ENCODE assay signal across 38 cellular contexts in the genomic region with DNA sequence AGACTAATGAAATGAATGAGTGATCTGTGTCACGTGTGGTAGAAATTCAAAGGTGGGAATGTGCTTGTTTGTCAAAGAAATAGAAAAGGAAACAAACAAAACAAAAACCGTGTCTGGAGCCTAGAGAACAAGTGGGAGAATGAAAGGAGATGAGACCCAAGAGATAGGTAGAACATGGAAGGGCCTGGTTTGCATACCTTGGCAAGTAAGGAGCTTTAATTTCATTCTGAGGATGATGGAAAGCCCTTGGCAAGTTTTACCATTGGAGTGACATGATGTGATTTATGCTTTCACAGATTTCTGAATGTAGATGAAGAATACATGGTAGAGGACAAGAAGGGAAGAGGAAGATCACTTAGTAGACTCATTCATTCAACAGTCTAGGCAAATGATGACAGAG. TPM values are rescaled to one million over a fixed set of nuclear protein-coding genes. Genes with fewer than 3 reads are reported as not detected.
DNase-seq lines count a peak whose midpoint lies in the region; ATAC-seq, FAIRE-seq and TF ChIP-seq lines count a peak whose summit lies in the region.
"Had no signal": no experiment of that assay in that cellular context is flagged by ENCODE, and none has a peak within 500 bp of the region (broad histone marks: within the 10 kb centered on the region; RNA-seq: fewer than 3 reads in every experiment).

No MANE protein-coding gene starts in this region.

- H3K36me3 ChIP-seq in OCI-LY7 (ENCODE audit: insufficient read depth, low read length) (no peaks in the 10 kb centered on the region), K562 (ENCODE audit: control insufficient read depth, insufficient read depth, low read length) (no peaks in the 10 kb centered on the region), bronchial epithelial cell (ENCODE audit: control insufficient read depth, insufficient read depth, low read length) (no peaks in the 10 kb centered on the region), esophagus muscularis mucosa (no peaks in the 10 kb centered on the region), vagina (no peaks in the 10 kb centered on the region), upper lobe of right lung (no peaks in the 10 kb centered on the region)
- H3K36me3 ChIP-seq: BE2C; BLaER1; BLaER1 treated with 17β-estradiol and CSF1 and Interleukin-3, amounts not matched to agents 10 nM and 100 nM had no signal

- H3K27ac Mint-ChIP-seq in activated T-helper 2 cell treated with anti-CD3 and anti-CD28 coated beads, Interferon-gamma antibody, Interleukin-2, Interleukin-4, amounts not matched to agents 10 μg/mL and 5 μg/mL and 100 μg/mL, durations not matched to agents 14 hours and 24 hours and 36 hours: no peak overlapping the region
- H3K27ac Mint-ChIP-seq: B cell; CD14-positive monocyte; CD4-positive, alpha-beta memory T cell; CD4-positive, alpha-beta T cell; CD4-positive, CD25-positive, alpha-beta regulatory T cell; CD8-positive, alpha-beta memory T cell; CD8-positive, alpha-beta T cell had no signal

- H3K9me3 ChIP-seq in OCI-LY7 (ENCODE audit: low read length) (no peaks in the 10 kb centered on the region), K562 (replicated peaks; ENCODE audit: control insufficient read depth, insufficient read depth, low read depth, low read length) (no peaks in the 10 kb centered on the region), esophagus muscularis mucosa (no peaks in the 10 kb centered on the region), vagina (no peaks in the 10 kb centered on the region), upper lobe of right lung (no peaks in the 10 kb centered on the region)
- H3K9me3 ChIP-seq: A549; BE2C; BLaER1; BLaER1 treated with 17β-estradiol and CSF1 and Interleukin-3, amounts not matched to agents 10 nM and 100 nM; Caco-2 had no signal

- H3K27me3 Mint-ChIP-seq in activated T-helper 2 cell treated with anti-CD3 and anti-CD28 coated beads, Interferon-gamma antibody, Interleukin-2, Interleukin-4, amounts not matched to agents 10 μg/mL and 5 μg/mL and 100 μg/mL, durations not matched to agents 14 hours and 24 hours and 36 hours (ENCODE audit: low read depth): no peaks in the 10 kb centered on the region
- H3K27me3 Mint-ChIP-seq: B cell; CD4-positive, alpha-beta memory T cell; CD8-positive, alpha-beta memory T cell had no signal

- no peak overlapping the region for H3K4me3 ChIP-seq in OCI-LY7 (ENCODE audit: low read depth, low read length, poor library complexity, severe bottlenecking)
- H3K4me3 ChIP-seq in K562: no peak overlapping the region
- H3K4me3 ChIP-seq in bronchial epithelial cell (ENCODE audit: low read depth, low read length): no peak overlapping the region
- no peak overlapping the region for H3K4me3 ChIP-seq in esophagus muscularis mucosa
- H3K4me3 ChIP-seq in vagina: no peak overlapping the region
- no peak overlapping the region for H3K4me3 ChIP-seq in upper lobe of right lung
- H3K4me3 ChIP-seq: A549; BLaER1; BLaER1 treated with 17β-estradiol and CSF1 and Interleukin-3, amounts not matched to agents 10 nM and 100 nM had no signal

- no peaks in the 10 kb centered on the region for H3K9me3 Mint-ChIP-seq in activated T-helper 2 cell treated with anti-CD3 and anti-CD28 coated beads, Interferon-gamma antibody, Interleukin-2, Interleukin-4, amounts not matched to agents 10 μg/mL and 5 μg/mL and 100 μg/mL, durations not matched to agents 14 hours and 24 hours and 36 hours
- H3K9me3 Mint-ChIP-seq: CD14-positive monocyte; CD4-positive, alpha-beta memory T cell; CD4-positive, alpha-beta T cell; CD4-positive, CD25-positive, alpha-beta regulatory T cell; CD8-positive, alpha-beta memory T cell; CD8-positive, alpha-beta T cell had no signal

- TF ChIP-seq POLR2A in K562 (conservative IDR thresholded peaks at IDR 0.05): no peak
- no peak for TF ChIP-seq POLR2A in esophagus muscularis mucosa (IDR thresholded peaks at IDR 0.05; ENCODE audit: low read depth)
- no peak for TF ChIP-seq POLR2A in vagina (IDR thresholded peaks at IDR 0.05)

- POLR2A ChIA-PET in OCI-LY7 (lab: Charles Lee): no interaction called here
- POLR2A ChIA-PET in K562 (lab: Yijun Ruan, JAX): interaction anchor here (2.0 kb wide), 1 partner anchor 9 kb away, joined by 4 read pairs; no protein-coding TSS in a partner anchor

- no peak overlapping the region for H3K4me2 ChIP-seq in OCI-LY7 (ENCODE audit: low read length)
- H3K4me2 ChIP-seq in K562 (ENCODE audit: insufficient read depth, low read length): no peak overlapping the region
- H3K4me2 ChIP-seq: A549, BLaER1 had no signal

- TF ChIP-seq EP300 in K562 (IDR thresholded peaks at IDR 0.05; ENCODE audit: low read length) (no peak), esophagus muscularis mucosa (IDR thresholded peaks at IDR 0.05) (no peak)

- BruUV-seq in OCI-LY7 (replicated peaks; lab: Mats Ljungman, UMichigan) (no TSS peak), K562 (replicated peaks; lab: Mats Ljungman, UMichigan) (no TSS peak)

- no peaks in the 10 kb centered on the region for H3K36me3 Mint-ChIP-seq in activated T-helper 2 cell treated with anti-CD3 and anti-CD28 coated beads, Interferon-gamma antibody, Interleukin-2, Interleukin-4, amounts not matched to agents 10 μg/mL and 5 μg/mL and 100 μg/mL, durations not matched to agents 14 hours and 24 hours and 36 hours (ENCODE audit: low read depth)
- H3K36me3 Mint-ChIP-seq: CD14-positive monocyte; CD4-positive, CD25-positive, alpha-beta regulatory T cell; CD8-positive, alpha-beta T cell had no signal

- H3K4me3 Mint-ChIP-seq in activated T-helper 2 cell treated with anti-CD3 and anti-CD28 coated beads, Interferon-gamma antibody, Interleukin-2, Interleukin-4, amounts not matched to agents 10 μg/mL and 5 μg/mL and 100 μg/mL, durations not matched to agents 14 hours and 24 hours and 36 hours (ENCODE audit: low read depth): no peak overlapping the region
- H3K4me3 Mint-ChIP-seq: B cell; CD14-positive monocyte; CD4-positive, alpha-beta memory T cell; CD4-positive, alpha-beta T cell; CD4-positive, CD25-positive, alpha-beta regulatory T cell; CD8-positive, alpha-beta memory T cell; CD8-positive, alpha-beta T cell had no signal

- CTCF ChIA-PET in OCI-LY7 (lab: Charles Lee; ENCODE audit: unreplicated experiment) (no interaction called here), K562 (lab: Yijun Ruan, JAX; ENCODE audit: low intra/inter-chr PET ratio) (no interaction called here)

- peaks cover 15% of the 10 kb centered on the region for H3K4me1 Mint-ChIP-seq in activated T-helper 2 cell treated with anti-CD3 and anti-CD28 coated beads, Interferon-gamma antibody, Interleukin-2, Interleukin-4, amounts not matched to agents 10 μg/mL and 5 μg/mL and 100 μg/mL, durations not matched to agents 14 hours and 24 hours and 36 hours (ENCODE audit: low read depth)
- H3K4me1 Mint-ChIP-seq: B cell, CD14-positive monocyte had no signal

- H3K9me2 ChIP-seq in OCI-LY7 (ENCODE audit: insufficient read depth, low read length): 0 out of 2 replicates have a peak, but pooled peaks cover 5% of the 10 kb centered on the region

- FAIRE-seq in K562 (lab: Jason Lieb, UNC) (no peak), bronchial epithelial cell (lab: Jason Lieb, UNC) (peak; percentile 13)
- FAIRE-seq: A204.1, A549, D721Med had no signal

- ATAC-seq in K562: no peak
- ATAC-seq in upper lobe of right lung: no peak
- ATAC-seq: A549; CD8-positive, alpha-beta T cell had no signal

- no peak overlapping the region for H3K9ac ChIP-seq in K562 (ENCODE audit: insufficient read depth in 1 of 2, low read depth in 2 of 2, low read length in 2 of 2)
- H3K9ac ChIP-seq: BLaER1; BLaER1 treated with 17β-estradiol and CSF1 and Interleukin-3, amounts not matched to agents 10 nM and 100 nM had no signal

- 0% methylated on average over 2 of the region's 2 CpGs for WGBS in K562 (ENCODE audit: insufficient coverage, low coverage, missing lambda C conversion rate)
- WGBS in esophagus muscularis mucosa: 86% methylated on average over 2 of the region's 2 CpGs

- no peak for TF ChIP-seq CTCF in OCI-LY7 (conservative IDR thresholded peaks at IDR 0.05; ENCODE audit: low read length)
- TF ChIP-seq CTCF in K562 (IDR thresholded peaks at IDR 0.05 in 2 of 3, conservative IDR thresholded peaks at IDR 0.05 in 1 of 3; ENCODE audit: insufficient read depth in 2 of 3, low read depth in 1 of 3, low read length in 3 of 3): no peak
- TF ChIP-seq CTCF in bronchial epithelial cell (IDR thresholded peaks at IDR 0.05; ENCODE audit: insufficient read depth, low read length, severe bottlenecking): no peak
- TF ChIP-seq CTCF in esophagus muscularis mucosa (IDR thresholded peaks at IDR 0.05): no peak
- TF ChIP-seq CTCF in vagina (IDR thresholded peaks at IDR 0.05): no peak
- no peak for TF ChIP-seq CTCF in upper lobe of right lung (IDR thresholded peaks at IDR 0.05)

- in situ Hi-C loops in K562 (cut with MboI): no loop called here

- DNase-seq in OCI-LY7 (ENCODE audit: low spot score): no peak
- DNase-seq in K562 (ENCODE audit: extremely low read depth in 1 of 4, low spot score in 3 of 4): no peak
- DNase-seq in bronchial epithelial cell (ENCODE audit: low read depth): no peak
- DNase-seq in esophagus muscularis mucosa (ENCODE audit: extremely low spot score): peak; percentile 8
- DNase-seq in vagina (ENCODE audit: extremely low spot score in 2 of 2): no peak
- DNase-seq in upper lobe of right lung: no peak
- no peak for DNase-seq in cerebellar cortex (ENCODE audit: low spot score)
- no peak for DNase-seq in activated T-helper 2 cell treated with anti-CD3 and anti-CD28 coated beads, Interferon-gamma antibody, Interleukin-2, Interleukin-4, amounts not matched to agents 10 μg/mL and 5 μg/mL and 100 μg/mL, durations not matched to agents 14 hours and 24 hours and 36 hours (ENCODE audit: low spot score)
- DNase-seq: 8988T; ACHN; AML-193; BE2C; C1 segment of cervical spinal cord; Caco-2; Calu3; CD4-positive, alpha-beta memory T cell; CD4-positive, alpha-beta T cell; CD4-positive, CD25-positive, alpha-beta regulatory T cell; CD8-positive, alpha-beta memory T cell; CD8-positive, alpha-beta T cell; COR-L47; DMS 273 treated with DMSO at 0.1 percent for 48 hours; DMS153; DMS53; DMS79; DMS79 treated with DMSO at 0.1 percent for 48 hours; DND-41; EL had no signal

- no peaks in the 10 kb centered on the region for H4K20me1 ChIP-seq in OCI-LY7 (ENCODE audit: insufficient read depth, low read length)
- H4K20me1 ChIP-seq in K562 (replicated peaks; ENCODE audit: control insufficient read depth, insufficient read depth, low read length): no peaks in the 10 kb centered on the region
- H4K20me1 ChIP-seq: BLaER1; BLaER1 treated with 17β-estradiol and CSF1 and Interleukin-3, amounts not matched to agents 10 nM and 100 nM had no signal

- no peak for TF ChIP-seq RAD21 in K562 (CRISPR knock-in tag; conservative IDR thresholded peaks at IDR 0.05 in 1 of 2, IDR thresholded peaks at IDR 0.05 in 1 of 2)

- no peak overlapping the region for H3K27ac ChIP-seq in OCI-LY7 (ENCODE audit: low read depth, low read length, poor library complexity, severe bottlenecking)
- no peak overlapping the region for H3K27ac ChIP-seq in K562 (ENCODE audit: extremely low read depth, low read depth, low read length)
- H3K27ac ChIP-seq in esophagus muscularis mucosa (replicated peaks in 1 of 4): no peak overlapping the region
- H3K27ac ChIP-seq in vagina: no peak overlapping the region
- H3K27ac ChIP-seq in upper lobe of right lung: no peak overlapping the region
- H3K27ac ChIP-seq: 22Rv1; A549; BLaER1; BLaER1 treated with 17β-estradiol and CSF1 and Interleukin-3, amounts not matched to agents 10 nM and 100 nM; C4-2B had no signal

- peaks cover 5% of the 10 kb centered on the region for H3K4me1 ChIP-seq in OCI-LY7 (ENCODE audit: insufficient read depth, low read length, poor library complexity, severe bottlenecking)
- no peaks in the 10 kb centered on the region; a peak in 1 of 5 replicates for H3K4me1 ChIP-seq in K562 (replicated peaks in 1 of 2; ENCODE audit: control insufficient read depth in 2 of 2, insufficient read depth in 2 of 2, low read length in 2 of 2)
- peaks cover 0 to 8% (median 0%) of the 10 kb centered on the region in 4 donors for H3K4me1 ChIP-seq in esophagus muscularis mucosa
- H3K4me1 ChIP-seq in vagina: peaks cover 8% of the 10 kb centered on the region
- H3K4me1 ChIP-seq in upper lobe of right lung: peaks cover 7% of the 10 kb centered on the region
- H3K4me1 ChIP-seq: BE2C had no signal

- no peaks in the 10 kb centered on the region for H3K9me1 ChIP-seq in K562 (ENCODE audit: control insufficient read depth, insufficient read depth, low read length)

- H3K27me3 ChIP-seq in K562 (ENCODE audit: control insufficient read depth in 2 of 2, insufficient read depth in 2 of 2, low read length in 2 of 2) (peaks cover 0 to 1% of the 10 kb centered on the region in 2 experiments; a peak in 2 of 5 replicates), bronchial epithelial cell (ENCODE audit: control insufficient read depth, insufficient read depth, low read length) (no peaks in the 10 kb centered on the region), esophagus muscularis mucosa (no peaks in the 10 kb centered on the region), vagina (no peaks in the 10 kb centered on the region), upper lobe of right lung (no peaks in the 10 kb centered on the region)
- H3K27me3 ChIP-seq: BE2C; BLaER1; BLaER1 treated with 17β-estradiol and CSF1 and Interleukin-3, amounts not matched to agents 10 nM and 100 nM had no signal

- H2AFZ ChIP-seq in OCI-LY7 (ENCODE audit: low read length) (0 out of 2 replicates have a peak overlapping the region, but pooled peaks have one; percentile 5), K562 (ENCODE audit: low read depth, low read length) (no peak overlapping the region)

- intact Hi-C loops in OCI-LY7 (cut with micrococcal nuclease; ENCODE audit: unreplicated experiment): no loop called here
- intact Hi-C loops in K562 (cut with micrococcal nuclease): no loop called here
- intact Hi-C loops in esophagus muscularis mucosa (cut with DNase I): no loop called here
- intact Hi-C loops in vagina (cut with DNase I): no loop called here
- intact Hi-C loops in upper lobe of right lung (cut with DNase I): no loop called here
- intact Hi-C loops in activated T-helper 2 cell treated with anti-CD3 and anti-CD28 coated beads, Interferon-gamma antibody, Interleukin-2, Interleukin-4, amounts not matched to agents 10 μg/mL and 5 μg/mL and 100 μg/mL, durations not matched to agents 14 hours and 24 hours and 36 hours (cut with micrococcal nuclease): loop anchor here (10.0 kb wide), 1 partner anchor 55 kb away; no protein-coding TSS in a partner anchor

- H3K79me2 ChIP-seq in OCI-LY7 (ENCODE audit: insufficient read depth, low read depth, low read length) (no peaks in the 10 kb centered on the region), K562 (ENCODE audit: control insufficient read depth, insufficient read depth, low read length) (no peaks in the 10 kb centered on the region)

RNA-seq across cellular contexts. Expression of gene PRDM1, which starts 26.8 kb away (rescaled TPM):
- total RNA-seq in OCI-LY7 (2014; rRNA removed; shearing (Covaris generic)): 1.5 and 2.2 TPM in 2 replicates
- total RNA-seq in OCI-LY7 (2022): 1.9 and 3.3 TPM in 2 replicates
- total RNA-seq in K562 (2011; cell fraction: chromatin; rRNA removed; ENCODE audit: low replicate concordance): 1.9 and 4.4 TPM in 2 replicates
- total RNA-seq in K562 (2011; cell fraction: nucleolus; rRNA removed): 1.1 and 1.3 TPM in 2 replicates
- 0.95 and 1.1 TPM in 2 replicates for total RNA-seq in K562 (2011; cell fraction: nucleoplasm; rRNA removed)
- total RNA-seq in K562 (2014; rRNA removed): 0.27 and 0.29 TPM in 2 replicates
- 0.40 and 0.61 TPM in 2 replicates for total RNA-seq in K562 (2014; rRNA removed; fragmentation: Illumina TruSeq; extraction: Trizol)
- 0.19 and 0.47 TPM in 2 replicates for total RNA-seq in K562 (2015; rRNA removed; fragmentation: Illumina TruSeq; extraction: Trizol)
- total RNA-seq in K562 (2021): 0.67 and 0.86 TPM in 2 replicates
- polyA plus RNA-seq in K562 (2011; rRNA removed): 0.18 and 0.21 TPM in 2 replicates
- polyA plus RNA-seq in K562 (2011; cell fraction: cytosol; rRNA removed): 0.07 and 0.36 TPM in 2 replicates
- 0.11 and 1.1 TPM in 2 replicates for polyA plus RNA-seq in K562 (2011; cell fraction: nucleus; rRNA removed)
- 0.89 and 1.1 TPM in 2 replicates for polyA plus RNA-seq in K562 (2012)
- 0.89 and 1.4 TPM in 2 replicates for polyA plus RNA-seq in K562 (2014; fragmentation: Illumina TruSeq; extraction: Trizol)
- polyA plus RNA-seq in K562 (2014; fragmentation: Nextera tagmentation; extraction: Ambion mirVana): under 1 TPM; 0.20 to 0.21 TPM
- polyA plus RNA-seq in K562 (2014; rRNA removed): 0.09 and 0.13 TPM in 2 replicates
- 0.18 and 0.98 TPM in 2 replicates for polyA minus RNA-seq in K562 (2011; rRNA and poly(A)+ RNA removed)
- 1.1 and 1.6 TPM in 2 replicates for polyA minus RNA-seq in K562 (2011; cell fraction: cytosol; rRNA and poly(A)+ RNA removed)
- polyA minus RNA-seq in K562 (2011; cell fraction: nucleus; rRNA and poly(A)+ RNA removed): 0.94 and 1.00 TPM in 2 replicates
- total RNA-seq in bronchial epithelial cell: 5.3 and 9.6 TPM in 2 replicates
- total RNA-seq in esophagus muscularis mucosa: 1 to 10 TPM; 1.8 to 5.1 (median 2.3) TPM
- 27.0 TPM for total RNA-seq in vagina
- 17.5 TPM for total RNA-seq in upper lobe of right lung
- total RNA-seq in activated T-helper 2 cell treated with anti-CD3 and anti-CD28 coated beads, Interferon-gamma antibody, Interleukin-2, Interleukin-4, amounts not matched to agents 10 μg/mL and 5 μg/mL and 100 μg/mL, durations not matched to agents 14 hours and 24 hours and 36 hours: 49.1 and 52.3 TPM in 2 replicates
- total RNA-seq: A673 had no signal
